Comparison of ENCODE assay signal across 1 cellular context in genomic region chr11:75855191-75855590, GRCh38.
TF ChIP-seq lines count a peak whose summit lies in the region.

No MANE protein-coding gene starts in this region.

TF ChIP-seq in GM23338, 12 proteins besides CTCF, POLR2A, EP300 and RAD21 (continued from another document):
- TF ChIP-seq ZNF462 (CRISPR knock-in tag; IDR thresholded peaks at IDR 0.05) (no peak), EZH2 (IDR thresholded peaks at IDR 0.05; ENCODE audit: low read depth, unreplicated experiment) (no peak), STAT1 (IDR thresholded peaks at IDR 0.05; ENCODE audit: unreplicated experiment) (no peak), CREB1 (CRISPR knock-in tag; IDR thresholded peaks at IDR 0.05; ENCODE audit: low read depth) (no peak), REST (IDR thresholded peaks at IDR 0.05; ENCODE audit: unreplicated experiment) (no peak), NANOG (IDR thresholded peaks at IDR 0.05; ENCODE audit: borderline replicate concordance) (no peak), ZNF331 (CRISPR knock-in tag; IDR thresholded peaks at IDR 0.05; ENCODE audit: low read depth) (no peak)
TF ChIP-seq in GM23338: peak in this region for 0.
